Comparison of ENCODE assay signal across 9 cellular contexts in the genomic region with DNA sequence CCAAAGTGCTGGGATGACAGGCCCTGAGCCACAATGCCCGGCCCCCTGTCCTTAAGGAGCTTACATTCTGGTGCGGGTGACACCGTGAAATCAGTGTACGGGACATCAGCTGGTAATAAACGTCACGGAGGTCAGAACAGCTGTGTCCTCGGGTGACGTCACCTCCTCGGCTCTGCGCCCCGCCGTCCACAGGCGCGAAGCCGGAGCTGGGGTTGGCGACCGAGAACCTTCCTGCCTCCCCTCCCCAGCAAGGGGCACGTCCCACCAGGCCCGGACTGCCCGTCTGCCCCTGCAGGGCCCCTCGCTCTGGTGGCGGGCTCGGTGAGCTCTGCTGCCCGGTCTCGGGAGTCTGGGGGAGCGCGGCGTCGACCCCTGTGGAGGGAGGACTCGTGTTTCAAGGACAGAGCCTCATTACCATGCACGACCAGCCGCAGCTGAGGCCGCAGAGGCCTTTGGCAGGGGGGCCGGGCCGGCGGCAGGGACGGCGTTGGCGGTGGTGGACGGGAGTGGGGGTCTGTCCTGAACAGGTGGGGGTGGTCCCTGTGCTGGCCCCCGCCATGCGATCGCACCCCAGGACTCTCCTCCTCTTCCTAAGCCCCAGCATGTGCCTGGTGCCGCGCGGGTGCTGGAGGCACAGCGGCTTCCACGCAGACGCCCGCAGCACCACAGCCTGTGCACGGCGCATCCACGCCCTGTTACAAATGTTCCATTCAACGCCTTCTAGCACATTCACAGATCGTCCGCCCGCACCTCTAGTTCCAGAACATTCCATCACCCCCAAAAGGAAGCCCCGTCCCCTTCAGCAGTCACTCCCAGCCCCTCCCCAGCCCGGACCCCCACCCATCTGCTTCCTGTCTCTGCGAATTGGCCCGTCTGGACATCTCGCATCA. TPM values are rescaled to one million over a fixed set of nuclear protein-coding genes. Genes with fewer than 3 reads are reported as not detected.
A peak's percentile ranks its signal among the peaks of the same experiment; 100 is the strongest.
DNase-seq lines count a peak whose midpoint lies in the region; ATAC-seq and TF ChIP-seq lines count a peak whose summit lies in the region.
"Had no signal": no experiment of that assay in that cellular context is flagged by ENCODE, and none has a peak within 500 bp of the region (broad histone marks: within the 10 kb centered on the region; RNA-seq: fewer than 3 reads in every experiment).

No MANE protein-coding gene starts in this region.

- no peaks in the 10 kb centered on the region for H3K4me1 ChIP-seq in cardiac muscle cell (ENCODE audit: low read depth)

- peaks cover 16% of the 10 kb centered on the region for H3K27me3 ChIP-seq in cardiac muscle cell

- peak overlapping the region; percentile 52 for H3K27ac Mint-ChIP-seq in stimulated activated effector memory CD8-positive, alpha-beta T cell treated with anti-CD3 and anti-CD28 coated beads, Interleukin-12 subunit alpha, Interleukin-12 subunit beta, amount 100 ng/mL, for 72 hours
- H3K27ac Mint-ChIP-seq in activated T-helper 1 cell treated with anti-CD3 and anti-CD28 coated beads, Interleukin-12 subunit alpha, Interleukin-12 subunit beta, Interleukin-2, Interleukin-4 antibody, amounts not matched to agents 30 ng/mL and 10 ng/mL and 1 ng/mL, durations not matched to agents 14 hours and 24 hours and 36 hours: no peak overlapping the region
- H3K27ac Mint-ChIP-seq in activated CD8-positive, alpha-beta memory T cell treated with anti-CD3 and anti-CD28 coated beads, Interleukin-2, amount 10 ng/mL, durations not matched to agents 7 days and 5 days: no peak overlapping the region

- CTCF ChIA-PET in activated CD8-positive, alpha-beta memory T cell treated with anti-CD3 and anti-CD28 coated beads, Interleukin-2, amount 10 ng/mL, durations not matched to agents 7 days and 5 days (lab: Charles Lee): interaction anchor here (1.1 kb wide), 1 partner anchor 28 kb away, joined by 3 read pairs; no protein-coding TSS in a partner anchor

- H3K4me1 Mint-ChIP-seq in stimulated activated effector memory CD8-positive, alpha-beta T cell treated with anti-CD3 and anti-CD28 coated beads, Interleukin-12 subunit alpha, Interleukin-12 subunit beta, amount 100 ng/mL, for 72 hours: peaks cover 7% of the 10 kb centered on the region
- no peaks in the 10 kb centered on the region for H3K4me1 Mint-ChIP-seq in activated T-helper 1 cell treated with anti-CD3 and anti-CD28 coated beads, Interleukin-12 subunit alpha, Interleukin-12 subunit beta, Interleukin-2, Interleukin-4 antibody, amounts not matched to agents 30 ng/mL and 10 ng/mL and 1 ng/mL, durations not matched to agents 14 hours and 24 hours and 36 hours (ENCODE audit: low read depth)
- peaks cover 6% of the 10 kb centered on the region for H3K4me1 Mint-ChIP-seq in activated CD8-positive, alpha-beta memory T cell treated with anti-CD3 and anti-CD28 coated beads, Interleukin-2, amount 10 ng/mL, durations not matched to agents 7 days and 5 days

- no peak for TF ChIP-seq CTCF in cardiac muscle cell (IDR thresholded peaks at IDR 0.05; ENCODE audit: low read depth, low read length)

- no peaks in the 10 kb centered on the region for H3K36me3 Mint-ChIP-seq in stimulated activated effector memory CD8-positive, alpha-beta T cell treated with anti-CD3 and anti-CD28 coated beads, Interleukin-12 subunit alpha, Interleukin-12 subunit beta, amount 100 ng/mL, for 72 hours
- no peaks in the 10 kb centered on the region for H3K36me3 Mint-ChIP-seq in activated T-helper 1 cell treated with anti-CD3 and anti-CD28 coated beads, Interleukin-12 subunit alpha, Interleukin-12 subunit beta, Interleukin-2, Interleukin-4 antibody, amounts not matched to agents 30 ng/mL and 10 ng/mL and 1 ng/mL, durations not matched to agents 14 hours and 24 hours and 36 hours (ENCODE audit: low read depth)
- no peaks in the 10 kb centered on the region for H3K36me3 Mint-ChIP-seq in activated CD8-positive, alpha-beta memory T cell treated with anti-CD3 and anti-CD28 coated beads, Interleukin-2, amount 10 ng/mL, durations not matched to agents 7 days and 5 days

- intact Hi-C loops in activated T-helper 1 cell treated with anti-CD3 and anti-CD28 coated beads, Interleukin-12 subunit alpha, Interleukin-12 subunit beta, Interleukin-2, Interleukin-4 antibody, amounts not matched to agents 30 ng/mL and 10 ng/mL and 1 ng/mL, durations not matched to agents 14 hours and 24 hours and 36 hours (cut with micrococcal nuclease): no loop called here

- peaks cover 41% of the 10 kb centered on the region for H3K27me3 Mint-ChIP-seq in activated T-helper 1 cell treated with anti-CD3 and anti-CD28 coated beads, Interleukin-12 subunit alpha, Interleukin-12 subunit beta, Interleukin-2, Interleukin-4 antibody, amounts not matched to agents 30 ng/mL and 10 ng/mL and 1 ng/mL, durations not matched to agents 14 hours and 24 hours and 36 hours (ENCODE audit: insufficient read depth)
- H3K27me3 Mint-ChIP-seq in activated CD8-positive, alpha-beta memory T cell treated with anti-CD3 and anti-CD28 coated beads, Interleukin-2, amount 10 ng/mL, durations not matched to agents 7 days and 5 days: peaks cover 47% of the 10 kb centered on the region

- no peaks in the 10 kb centered on the region for H3K36me3 ChIP-seq in cardiac muscle cell

- no peak overlapping the region for H3K27ac ChIP-seq in cardiac muscle cell
- H3K27ac ChIP-seq: 22Rv1 had no signal

- DNase-seq in DMS 273 (lab: John Stamatoyannopoulos, UW; ENCODE audit: unreplicated experiment) (peak; percentile 60), DMS 273 treated with DMSO at 0.1 percent for 48 hours (lab: John Stamatoyannopoulos, UW) (no peak), cardiac muscle cell (ENCODE audit: low read depth in 1 of 2, low spot score in 1 of 2) (peak; percentile 36 to 52)
- no peak for DNase-seq in stimulated activated effector memory CD8-positive, alpha-beta T cell treated with anti-CD3 and anti-CD28 coated beads, Interleukin-12 subunit alpha, Interleukin-12 subunit beta, amount 100 ng/mL, for 72 hours (ENCODE audit: low spot score in 2 of 2)
- no peak for DNase-seq in activated T-helper 1 cell treated with anti-CD3 and anti-CD28 coated beads, Interleukin-12 subunit alpha, Interleukin-12 subunit beta, Interleukin-2, Interleukin-4 antibody, amounts not matched to agents 30 ng/mL and 10 ng/mL and 1 ng/mL, durations not matched to agents 14 hours and 24 hours and 36 hours (ENCODE audit: low spot score)
- DNase-seq in activated CD8-positive, alpha-beta memory T cell treated with anti-CD3 and anti-CD28 coated beads, Interleukin-2, amount 10 ng/mL, durations not matched to agents 7 days and 5 days: no peak
- DNase-seq: NCI-H1105 treated with DMSO at 0.1 percent for 48 hours had no signal

- no peaks in the 10 kb centered on the region for H3K9me3 ChIP-seq in cardiac muscle cell (ENCODE audit: low read depth)

- H3K9me3 Mint-ChIP-seq in stimulated activated effector memory CD8-positive, alpha-beta T cell treated with anti-CD3 and anti-CD28 coated beads, Interleukin-12 subunit alpha, Interleukin-12 subunit beta, amount 100 ng/mL, for 72 hours: no peaks in the 10 kb centered on the region
- H3K9me3 Mint-ChIP-seq in activated T-helper 1 cell treated with anti-CD3 and anti-CD28 coated beads, Interleukin-12 subunit alpha, Interleukin-12 subunit beta, Interleukin-2, Interleukin-4 antibody, amounts not matched to agents 30 ng/mL and 10 ng/mL and 1 ng/mL, durations not matched to agents 14 hours and 24 hours and 36 hours: no peaks in the 10 kb centered on the region
- H3K9me3 Mint-ChIP-seq in activated CD8-positive, alpha-beta memory T cell treated with anti-CD3 and anti-CD28 coated beads, Interleukin-2, amount 10 ng/mL, durations not matched to agents 7 days and 5 days (ENCODE audit: low read depth): no peaks in the 10 kb centered on the region

- peak; percentile 49 for ATAC-seq in stimulated activated effector memory CD8-positive, alpha-beta T cell treated with anti-CD3 and anti-CD28 coated beads, Interleukin-12 subunit alpha, Interleukin-12 subunit beta, amount 100 ng/mL, for 72 hours
- no peak for ATAC-seq in activated CD8-positive, alpha-beta memory T cell treated with anti-CD3 and anti-CD28 coated beads, Interleukin-2, amount 10 ng/mL, durations not matched to agents 7 days and 5 days

- H3K4me3 ChIP-seq in cardiac muscle cell: no peak overlapping the region
- H3K4me3 ChIP-seq: lung had no signal

- peak overlapping the region; percentile 34 for H3K4me3 Mint-ChIP-seq in stimulated activated effector memory CD8-positive, alpha-beta T cell treated with anti-CD3 and anti-CD28 coated beads, Interleukin-12 subunit alpha, Interleukin-12 subunit beta, amount 100 ng/mL, for 72 hours
- H3K4me3 Mint-ChIP-seq in activated T-helper 1 cell treated with anti-CD3 and anti-CD28 coated beads, Interleukin-12 subunit alpha, Interleukin-12 subunit beta, Interleukin-2, Interleukin-4 antibody, amounts not matched to agents 30 ng/mL and 10 ng/mL and 1 ng/mL, durations not matched to agents 14 hours and 24 hours and 36 hours: no peak overlapping the region
- no peak overlapping the region for H3K4me3 Mint-ChIP-seq in activated CD8-positive, alpha-beta memory T cell treated with anti-CD3 and anti-CD28 coated beads, Interleukin-2, amount 10 ng/mL, durations not matched to agents 7 days and 5 days

RNA-seq across cellular contexts. Expression of a gene that starts 5.4 kb away (rescaled TPM):
- 2.1 and 3.1 TPM in 2 replicates for total RNA-seq in cardiac muscle cell
- 0.23 and 1.4 TPM in 2 replicates for polyA plus RNA-seq in cardiac muscle cell
- 0.18 and 0.24 TPM in 2 replicates for total RNA-seq in activated T-helper 1 cell treated with anti-CD3 and anti-CD28 coated beads, Interleukin-12 subunit alpha, Interleukin-12 subunit beta, Interleukin-2, Interleukin-4 antibody, amounts not matched to agents 30 ng/mL and 10 ng/mL and 1 ng/mL, durations not matched to agents 14 hours and 24 hours and 36 hours
- under 1 TPM; 0.32 to 0.40 TPM for total RNA-seq in activated CD8-positive, alpha-beta memory T cell treated with anti-CD3 and anti-CD28 coated beads, Interleukin-2, amount 10 ng/mL, durations not matched to agents 7 days and 5 days

RNA-seq across cellular contexts. Expression of a gene that starts 20.6 kb away (rescaled TPM):
- total RNA-seq in cardiac muscle cell: 0.48 TPM in 1 of 2 replicates, not detected in the other
- 0.06 and 0.51 TPM in 2 replicates for polyA plus RNA-seq in cardiac muscle cell
- total RNA-seq in activated T-helper 1 cell treated with anti-CD3 and anti-CD28 coated beads, Interleukin-12 subunit alpha, Interleukin-12 subunit beta, Interleukin-2, Interleukin-4 antibody, amounts not matched to agents 30 ng/mL and 10 ng/mL and 1 ng/mL, durations not matched to agents 14 hours and 24 hours and 36 hours: 0.07 and 0.16 TPM in 2 replicates
- total RNA-seq in activated CD8-positive, alpha-beta memory T cell treated with anti-CD3 and anti-CD28 coated beads, Interleukin-2, amount 10 ng/mL, durations not matched to agents 7 days and 5 days: under 1 TPM in 1 of 2 experiments, not detected in 1; 0.54 TPM

RNA-seq across cellular contexts. Expression of a gene that starts 25.8 kb away (rescaled TPM):
- total RNA-seq in cardiac muscle cell: 231 and 424 TPM in 2 replicates
- 157 and 176 TPM in 2 replicates for polyA plus RNA-seq in cardiac muscle cell
- 180 and 193 TPM in 2 replicates for total RNA-seq in activated T-helper 1 cell treated with anti-CD3 and anti-CD28 coated beads, Interleukin-12 subunit alpha, Interleukin-12 subunit beta, Interleukin-2, Interleukin-4 antibody, amounts not matched to agents 30 ng/mL and 10 ng/mL and 1 ng/mL, durations not matched to agents 14 hours and 24 hours and 36 hours
- total RNA-seq in activated CD8-positive, alpha-beta memory T cell treated with anti-CD3 and anti-CD28 coated beads, Interleukin-2, amount 10 ng/mL, durations not matched to agents 7 days and 5 days: 100 to 1,000 TPM; 135 TPM

RNA-seq across cellular contexts. Expression of a gene that starts 25.9 kb away (rescaled TPM):
- 95.3 and 132 TPM in 2 replicates for total RNA-seq in cardiac muscle cell
- polyA plus RNA-seq in cardiac muscle cell: 90.4 and 90.9 TPM in 2 replicates
- 71.2 and 71.4 TPM in 2 replicates for total RNA-seq in activated T-helper 1 cell treated with anti-CD3 and anti-CD28 coated beads, Interleukin-12 subunit alpha, Interleukin-12 subunit beta, Interleukin-2, Interleukin-4 antibody, amounts not matched to agents 30 ng/mL and 10 ng/mL and 1 ng/mL, durations not matched to agents 14 hours and 24 hours and 36 hours
- 10 to 100 TPM; 63.2 to 72.4 TPM for total RNA-seq in activated CD8-positive, alpha-beta memory T cell treated with anti-CD3 and anti-CD28 coated beads, Interleukin-2, amount 10 ng/mL, durations not matched to agents 7 days and 5 days

RNA-seq across cellular contexts. Expression of a gene that starts 46.3 kb away (rescaled TPM):
- 1.9 and 5.4 TPM in 2 replicates for total RNA-seq in cardiac muscle cell
- 0.79 and 4.2 TPM in 2 replicates for polyA plus RNA-seq in cardiac muscle cell
- 0.34 TPM in 1 of 2 replicates, not detected in the other for total RNA-seq in activated T-helper 1 cell treated with anti-CD3 and anti-CD28 coated beads, Interleukin-12 subunit alpha, Interleukin-12 subunit beta, Interleukin-2, Interleukin-4 antibody, amounts not matched to agents 30 ng/mL and 10 ng/mL and 1 ng/mL, durations not matched to agents 14 hours and 24 hours and 36 hours
- total RNA-seq in activated CD8-positive, alpha-beta memory T cell treated with anti-CD3 and anti-CD28 coated beads, Interleukin-2, amount 10 ng/mL, durations not matched to agents 7 days and 5 days: 1 to 10 TPM in 1 of 2 experiments, not detected in 1; 1.0 TPM

Comparison
In these comparisons a context has a peak if more than half of its experiments do, and no peak if none do; other contexts are left out.
1. DNase-seq: peak in DMS 273 (single experiment) and cardiac muscle cell (2 of 2); none in DMS 273 treated with DMSO at 0.1 percent for 48 hours (single experiment), stimulated activated effector memory CD8-positive, alpha-beta T cell treated with anti-CD3 and anti-CD28 coated beads, Interleukin-12 subunit alpha, Interleukin-12 subunit beta, amount 100 ng/mL, for 72 hours (0 of 2), activated T-helper 1 cell treated with anti-CD3 and anti-CD28 coated beads, Interleukin-12 subunit alpha, Interleukin-12 subunit beta, Interleukin-2, Interleukin-4 antibody, amounts not matched to agents 30 ng/mL and 10 ng/mL and 1 ng/mL, durations not matched to agents 14 hours and 24 hours and 36 hours (single experiment) and activated CD8-positive, alpha-beta memory T cell treated with anti-CD3 and anti-CD28 coated beads, Interleukin-2, amount 10 ng/mL, durations not matched to agents 7 days and 5 days (single experiment).